Comparison of ENCODE assay signal across 8 cellular contexts in the genomic region with DNA sequence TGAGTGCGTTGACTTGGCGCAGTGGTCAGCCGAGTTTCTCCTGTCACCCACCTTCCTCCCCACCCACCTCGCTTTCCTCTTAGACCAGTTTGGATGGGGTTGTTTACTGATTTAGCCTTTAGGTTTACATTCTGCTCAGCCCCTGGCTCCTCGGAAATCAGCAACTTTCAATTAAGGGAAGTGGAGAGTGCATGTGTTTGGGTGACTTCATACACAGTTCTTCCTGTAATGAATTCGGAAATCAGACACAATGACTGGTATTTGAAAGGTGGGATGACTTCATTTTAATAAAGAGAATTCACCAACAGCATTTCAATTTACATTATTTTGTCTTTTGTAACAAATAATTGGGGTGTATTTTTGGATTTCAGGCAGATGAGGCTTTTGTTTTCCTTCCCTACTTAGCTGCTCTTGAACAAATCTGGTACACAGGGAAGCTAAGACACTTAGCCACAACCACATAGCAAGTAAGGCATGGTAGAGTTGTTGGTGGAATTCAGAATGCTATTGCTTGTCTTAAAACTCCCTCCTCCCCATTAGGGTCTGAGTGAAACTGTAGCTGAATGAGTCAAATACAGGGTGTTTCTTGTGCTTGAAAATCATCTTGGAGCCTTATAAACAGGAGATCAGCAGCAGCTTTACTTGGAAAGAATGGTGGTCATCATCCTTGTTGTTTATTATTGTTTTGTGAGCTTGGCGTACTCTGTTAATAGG. TPM values are rescaled to one million over a fixed set of nuclear protein-coding genes. Genes with fewer than 3 reads are reported as not detected.
DNase-seq lines count a peak whose midpoint lies in the region; ATAC-seq and TF ChIP-seq lines count a peak whose summit lies in the region.

No MANE protein-coding gene starts in this region.

- H3K9me3 ChIP-seq in DND-41 (ENCODE audit: insufficient read depth, low read length, severe bottlenecking) (no peaks in the 10 kb centered on the region), HAP-1 (no peaks in the 10 kb centered on the region), SK-N-MC (ENCODE audit: low read depth, low read length) (no peaks in the 10 kb centered on the region), mononuclear cell (ENCODE audit: low read depth, low read length) (no peaks in the 10 kb centered on the region)
- no peaks in the 10 kb centered on the region for H3K9me3 ChIP-seq in effector memory CD4-positive, alpha-beta T cell (ENCODE audit: control insufficient read depth, low read length)

- H3K79me2 ChIP-seq in DND-41 (ENCODE audit: insufficient read depth, low read length): peaks cover 54% of the 10 kb centered on the region

- peak overlapping the region; percentile 80 for H2AFZ ChIP-seq in DND-41 (ENCODE audit: low read depth, low read length)

- H4K20me1 ChIP-seq in DND-41 (ENCODE audit: insufficient read depth, low read length): peaks cover 9% of the 10 kb centered on the region; the same call in 1 of the 2 replicates

- TF ChIP-seq CTCF in DND-41 (IDR thresholded peaks at IDR 0.05; ENCODE audit: borderline replicate concordance, extremely low read depth, low read length, poor library complexity, severe bottlenecking): no peak

- ATAC-seq in DND-41 (ENCODE audit: insufficient read depth, low read depth): no peak
- ATAC-seq in GM19463 (IDR thresholded peaks at IDR 0.05; ENCODE audit: unreplicated experiment): no peak

- H3K27me3 ChIP-seq in DND-41 (ENCODE audit: insufficient read depth, low read length, poor library complexity) (no peaks in the 10 kb centered on the region), HAP-1 (ENCODE audit: low read depth) (no peaks in the 10 kb centered on the region), mononuclear cell (ENCODE audit: insufficient read depth, low read length) (no peaks in the 10 kb centered on the region)
- no peaks in the 10 kb centered on the region for H3K27me3 ChIP-seq in effector memory CD4-positive, alpha-beta T cell (replicated peaks; ENCODE audit: control insufficient read depth, insufficient read depth, low read length, poor library complexity, severe bottlenecking)

- H3K4me3 ChIP-seq in DND-41 (ENCODE audit: low read depth in 1 of 2, low read length in 2 of 2) (peak overlapping the region; percentile 75 to 87), HAP-1 (peak overlapping the region; percentile 93), SK-N-MC (peak overlapping the region; percentile 85), mononuclear cell (ENCODE audit: low read length) (peak overlapping the region; percentile 94)
- peak overlapping the region; percentile 92 for H3K4me3 ChIP-seq in effector memory CD4-positive, alpha-beta T cell (ENCODE audit: insufficient read depth, low read depth, low read length, poor library complexity, severe bottlenecking)

- H3K9ac ChIP-seq in DND-41 (ENCODE audit: low read depth, low read length) (peak overlapping the region; percentile 79), SK-N-MC (ENCODE audit: insufficient read length) (peak overlapping the region; percentile 88)

- in situ Hi-C loops in HAP-1 (cut with MboI; ENCODE audit: low sequenced_read_pairs): no loop called here

- H3K4me2 ChIP-seq in DND-41 (ENCODE audit: insufficient read depth, low read length): peak overlapping the region; percentile 92

- H3K36me3 ChIP-seq in DND-41 (ENCODE audit: insufficient read depth, low read length) (peaks cover 10% of the 10 kb centered on the region; the same call in 1 of the 2 replicates), HAP-1 (replicated peaks) (no peaks in the 10 kb centered on the region; the same call in 1 of the 2 replicates), SK-N-MC (ENCODE audit: insufficient read depth, low read length) (no peaks in the 10 kb centered on the region)
- H3K36me3 ChIP-seq in effector memory CD4-positive, alpha-beta T cell (ENCODE audit: control insufficient read depth, insufficient read depth, low read length): peaks cover 3% of the 10 kb centered on the region

- DNase-seq in DND-41 (no peak), HAP-1 (ENCODE audit: low spot score in 2 of 2) (no peak), SK-N-MC (ENCODE audit: low read depth, low spot score) (no peak), NCI-H2196 treated with DMSO at 0.1 percent for 48 hours (lab: John Stamatoyannopoulos, UW; ENCODE audit: unreplicated experiment) (no peak), NCI-H69 (lab: John Stamatoyannopoulos, UW) (no peak)
- no peak for DNase-seq in effector memory CD4-positive, alpha-beta T cell

- H3K4me1 ChIP-seq in DND-41 (ENCODE audit: insufficient read depth, low read length) (peaks cover 32% of the 10 kb centered on the region), HAP-1 (no peaks in the 10 kb centered on the region), mononuclear cell (ENCODE audit: insufficient read depth, low read length) (peaks cover 44% of the 10 kb centered on the region)
- peaks cover 12% of the 10 kb centered on the region for H3K4me1 ChIP-seq in effector memory CD4-positive, alpha-beta T cell (ENCODE audit: control insufficient read depth, insufficient read depth, low read length, poor library complexity, severe bottlenecking)

- H3K27ac ChIP-seq in DND-41 (ENCODE audit: low read length) (peak overlapping the region; percentile 68), SK-N-MC (0 out of 2 replicates have a peak overlapping the region, but pooled peaks have one; percentile 26)
- peak overlapping the region; percentile 91 for H3K27ac ChIP-seq in effector memory CD4-positive, alpha-beta T cell (ENCODE audit: insufficient read depth, low read length, poor library complexity, severe bottlenecking)

RNA-seq across cellular contexts. Expression of a gene that starts 0.9 kb away (rescaled TPM):
- 45.4 TPM for total RNA-seq in mononuclear cell

RNA-seq across cellular contexts. Expression of a gene that starts 48.1 kb away (rescaled TPM):
- total RNA-seq in mononuclear cell: 18.7 TPM

RNA-seq across cellular contexts. Expression of a gene that starts 56.7 kb away (rescaled TPM):
- total RNA-seq in mononuclear cell: 31.4 TPM

Comparison
In these comparisons a context has a peak if more than half of its experiments do, and no peak if none do; other contexts are left out.
1. H3K27ac ChIP-seq: peak in every context shown above with its lines; median percentile 91 in effector memory CD4-positive, alpha-beta T cell; 68 in DND-41; 26 in SK-N-MC.